ENCODE assay signal across 1 cellular context in the genomic region with DNA sequence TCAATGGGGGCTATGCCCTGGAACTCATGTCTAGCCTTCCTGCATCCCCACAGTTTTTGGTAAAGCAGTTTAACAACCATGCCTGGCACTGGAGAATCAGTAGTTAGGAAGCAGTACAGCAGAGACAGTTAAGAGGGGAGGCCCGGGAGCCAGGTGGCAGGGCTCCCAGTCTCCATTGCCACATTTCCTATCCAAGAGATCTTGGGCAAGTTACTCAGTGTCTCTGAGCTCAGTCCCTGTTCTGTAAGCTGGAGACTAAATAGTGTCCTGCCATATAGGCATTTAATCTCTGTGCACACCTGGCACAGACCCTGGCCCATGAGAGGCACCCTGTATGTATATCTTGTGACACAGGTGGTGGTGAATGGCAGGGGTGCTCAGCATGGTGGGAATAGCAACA.
TF ChIP-seq lines count a peak whose summit lies in the region.

No MANE protein-coding gene starts in this region.

TF ChIP-seq in IMR-90, 13 proteins besides CTCF, POLR2A, EP300 and RAD21:
- TF ChIP-seq, protein P1, sequence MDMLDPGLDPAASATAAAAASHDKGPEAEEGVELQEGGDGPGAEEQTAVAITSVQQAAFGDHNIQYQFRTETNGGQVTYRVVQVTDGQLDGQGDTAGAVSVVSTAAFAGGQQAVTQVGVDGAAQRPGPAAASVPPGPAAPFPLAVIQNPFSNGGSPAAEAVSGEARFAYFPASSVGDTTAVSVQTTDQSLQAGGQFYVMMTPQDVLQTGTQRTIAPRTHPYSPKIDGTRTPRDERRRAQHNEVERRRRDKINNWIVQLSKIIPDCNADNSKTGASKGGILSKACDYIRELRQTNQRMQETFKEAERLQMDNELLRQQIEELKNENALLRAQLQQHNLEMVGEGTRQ (IDR thresholded peaks at IDR 0.05; ENCODE audit: low read depth, low read length): no peak
